In the genomic region with DNA sequence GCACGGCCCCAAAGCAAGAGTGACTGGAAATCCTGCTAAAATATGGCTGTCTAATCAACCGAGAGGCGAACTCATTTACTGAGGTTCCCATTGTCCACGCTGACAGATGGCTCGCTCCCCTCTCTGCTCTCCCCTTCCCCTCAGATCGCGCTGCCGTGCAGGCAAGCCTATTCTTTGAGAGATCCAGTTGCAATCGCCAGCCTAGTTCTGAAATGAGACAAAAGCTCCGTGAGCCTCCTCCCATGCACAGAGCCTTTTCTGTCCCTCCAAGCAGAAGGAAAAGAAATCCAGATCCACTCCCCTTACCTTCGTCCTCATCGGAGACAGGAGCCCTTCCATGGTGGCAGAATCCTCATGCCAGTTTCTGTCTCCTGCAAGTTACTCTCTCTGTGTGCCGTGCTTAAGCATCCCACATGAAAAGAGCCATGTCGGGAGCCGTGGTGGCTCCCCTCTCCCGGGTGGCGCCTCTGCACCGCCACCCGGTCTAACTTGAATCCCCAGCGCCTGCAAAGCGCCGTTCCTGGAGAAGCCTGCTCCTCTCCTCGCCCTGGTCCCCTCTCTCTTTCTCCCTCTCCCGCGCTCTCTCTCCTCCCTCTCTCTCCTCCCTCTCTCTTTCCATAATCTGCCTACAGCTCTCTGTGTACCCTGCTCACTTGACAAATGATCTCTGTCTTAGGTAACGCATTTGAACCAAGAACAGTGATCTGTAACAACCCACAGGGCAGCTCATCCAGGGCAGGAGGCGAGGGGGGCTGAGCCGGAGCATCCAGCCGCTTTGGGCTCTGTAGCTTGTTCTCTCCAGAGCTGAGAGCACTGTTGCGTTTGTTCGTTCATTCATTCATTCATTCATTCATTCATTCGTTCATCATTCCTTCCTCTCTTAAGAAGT, we compare ENCODE assay signal across 1 cellular context.
TF ChIP-seq lines count a peak whose summit lies in the region.

No MANE protein-coding gene starts in this region.

TF ChIP-seq in IMR-90, 13 proteins besides CTCF, POLR2A, EP300 and RAD21 (continued from another document):
- TF ChIP-seq RCOR1 (IDR thresholded peaks at IDR 0.05; ENCODE audit: insufficient replicate concordance, low read length) (no peak), MAFK (IDR thresholded peaks at IDR 0.05; ENCODE audit: low read depth, low read length) (no peak)
TF ChIP-seq in IMR-90: peak in this region for 1.
